In the genomic region with DNA sequence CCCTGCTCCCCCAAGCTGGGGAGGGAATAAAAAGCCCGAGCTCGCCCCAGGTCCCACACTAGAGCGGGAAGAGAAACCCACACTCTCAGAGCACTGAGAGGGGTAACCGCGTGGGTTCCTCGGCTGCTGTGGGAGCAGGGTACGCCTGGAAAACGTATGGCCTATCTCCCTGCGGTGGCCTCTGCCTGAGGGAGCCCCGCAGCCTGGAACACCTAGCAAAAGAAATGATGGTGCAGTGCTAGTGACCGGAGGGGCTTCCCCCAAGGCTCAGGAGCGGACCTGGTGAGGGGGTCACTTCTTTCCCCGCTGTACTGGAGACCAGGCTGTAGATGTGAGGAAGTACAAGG, we compare ENCODE assay signal across 2 cellular contexts.
TF ChIP-seq lines count a peak whose summit lies in the region.

No MANE protein-coding gene starts in this region.

TF ChIP-seq in SK-N-SH treated with all-trans-retinoic acid at 6 μM for 48 hours, 23 proteins besides CTCF, POLR2A, EP300 and RAD21 (continued from another document):
- TF ChIP-seq, protein P1, sequence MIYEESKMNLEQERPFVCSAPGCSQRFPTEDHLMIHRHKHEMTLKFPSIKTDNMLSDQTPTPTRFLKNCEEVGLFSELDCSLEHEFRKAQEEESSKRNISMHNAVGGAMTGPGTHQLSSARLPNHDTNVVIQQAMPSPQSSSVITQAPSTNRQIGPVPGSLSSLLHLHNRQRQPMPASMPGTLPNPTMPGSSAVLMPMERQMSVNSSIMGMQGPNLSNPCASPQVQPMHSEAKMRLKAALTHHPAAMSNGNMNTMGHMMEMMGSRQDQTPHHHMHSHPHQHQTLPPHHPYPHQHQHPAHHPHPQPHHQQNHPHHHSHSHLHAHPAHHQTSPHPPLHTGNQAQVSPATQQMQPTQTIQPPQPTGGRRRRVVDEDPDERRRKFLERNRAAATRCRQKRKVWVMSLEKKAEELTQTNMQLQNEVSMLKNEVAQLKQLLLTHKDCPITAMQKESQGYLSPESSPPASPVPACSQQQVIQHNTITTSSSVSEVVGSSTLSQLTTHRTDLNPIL (CRISPR knock-in tag; IDR thresholded peaks at IDR 0.05; ENCODE audit: low read depth): no peak
- TF ChIP-seq SNAI2 (CRISPR knock-in tag; IDR thresholded peaks at IDR 0.05): no peak
- no peak for TF ChIP-seq OSR1 (CRISPR knock-in tag; IDR thresholded peaks at IDR 0.05)
- no peak for TF ChIP-seq ZNF70 (CRISPR knock-in tag; IDR thresholded peaks at IDR 0.05)
- TF ChIP-seq, protein P2, sequence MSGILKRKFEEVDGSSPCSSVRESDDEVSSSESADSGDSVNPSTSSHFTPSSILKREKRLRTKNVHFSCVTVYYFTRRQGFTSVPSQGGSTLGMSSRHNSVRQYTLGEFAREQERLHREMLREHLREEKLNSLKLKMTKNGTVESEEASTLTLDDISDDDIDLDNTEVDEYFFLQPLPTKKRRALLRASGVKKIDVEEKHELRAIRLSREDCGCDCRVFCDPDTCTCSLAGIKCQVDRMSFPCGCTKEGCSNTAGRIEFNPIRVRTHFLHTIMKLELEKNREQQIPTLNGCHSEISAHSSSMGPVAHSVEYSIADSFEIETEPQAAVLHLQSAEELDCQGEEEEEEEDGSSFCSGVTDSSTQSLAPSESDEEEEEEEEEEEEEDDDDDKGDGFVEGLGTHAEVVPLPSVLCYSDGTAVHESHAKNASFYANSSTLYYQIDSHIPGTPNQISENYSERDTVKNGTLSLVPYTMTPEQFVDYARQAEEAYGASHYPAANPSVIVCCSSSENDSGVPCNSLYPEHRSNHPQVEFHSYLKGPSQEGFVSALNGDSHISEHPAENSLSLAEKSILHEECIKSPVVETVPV (CRISPR knock-in tag; IDR thresholded peaks at IDR 0.05): no peak
- TF ChIP-seq, protein P3, sequence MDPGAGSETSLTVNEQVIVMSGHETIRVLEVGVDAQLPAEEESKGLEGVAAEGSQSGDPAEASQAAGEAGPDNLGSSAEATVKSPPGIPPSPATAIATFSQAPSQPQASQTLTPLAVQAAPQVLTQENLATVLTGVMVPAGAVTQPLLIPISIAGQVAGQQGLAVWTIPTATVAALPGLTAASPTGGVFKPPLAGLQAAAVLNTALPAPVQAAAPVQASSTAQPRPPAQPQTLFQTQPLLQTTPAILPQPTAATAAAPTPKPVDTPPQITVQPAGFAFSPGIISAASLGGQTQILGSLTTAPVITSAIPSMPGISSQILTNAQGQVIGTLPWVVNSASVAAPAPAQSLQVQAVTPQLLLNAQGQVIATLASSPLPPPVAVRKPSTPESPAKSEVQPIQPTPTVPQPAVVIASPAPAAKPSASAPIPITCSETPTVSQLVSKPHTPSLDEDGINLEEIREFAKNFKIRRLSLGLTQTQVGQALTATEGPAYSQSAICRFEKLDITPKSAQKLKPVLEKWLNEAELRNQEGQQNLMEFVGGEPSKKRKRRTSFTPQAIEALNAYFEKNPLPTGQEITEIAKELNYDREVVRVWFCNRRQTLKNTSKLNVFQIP (CRISPR knock-in tag; IDR thresholded peaks at IDR 0.05; ENCODE audit: borderline replicate concordance, low read depth): no peak
- no peak for TF ChIP-seq ZNF565 (CRISPR knock-in tag; conservative IDR thresholded peaks at IDR 0.05; ENCODE audit: low read depth)
- TF ChIP-seq, protein P4, sequence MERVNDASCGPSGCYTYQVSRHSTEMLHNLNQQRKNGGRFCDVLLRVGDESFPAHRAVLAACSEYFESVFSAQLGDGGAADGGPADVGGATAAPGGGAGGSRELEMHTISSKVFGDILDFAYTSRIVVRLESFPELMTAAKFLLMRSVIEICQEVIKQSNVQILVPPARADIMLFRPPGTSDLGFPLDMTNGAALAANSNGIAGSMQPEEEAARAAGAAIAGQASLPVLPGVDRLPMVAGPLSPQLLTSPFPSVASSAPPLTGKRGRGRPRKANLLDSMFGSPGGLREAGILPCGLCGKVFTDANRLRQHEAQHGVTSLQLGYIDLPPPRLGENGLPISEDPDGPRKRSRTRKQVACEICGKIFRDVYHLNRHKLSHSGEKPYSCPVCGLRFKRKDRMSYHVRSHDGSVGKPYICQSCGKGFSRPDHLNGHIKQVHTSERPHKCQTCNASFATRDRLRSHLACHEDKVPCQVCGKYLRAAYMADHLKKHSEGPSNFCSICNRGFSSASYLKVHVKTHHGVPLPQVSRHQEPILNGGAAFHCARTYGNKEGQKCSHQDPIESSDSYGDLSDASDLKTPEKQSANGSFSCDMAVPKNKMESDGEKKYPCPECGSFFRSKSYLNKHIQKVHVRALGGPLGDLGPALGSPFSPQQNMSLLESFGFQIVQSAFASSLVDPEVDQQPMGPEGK (CRISPR knock-in tag; IDR thresholded peaks at IDR 0.05; ENCODE audit: borderline replicate concordance): no peak
- no peak for TF ChIP-seq BACH2 (CRISPR knock-in tag; IDR thresholded peaks at IDR 0.05; ENCODE audit: borderline replicate concordance)
- no peak for TF ChIP-seq TOX (CRISPR knock-in tag; IDR thresholded peaks at IDR 0.05; ENCODE audit: borderline replicate concordance)
- no peak for TF ChIP-seq RARB (CRISPR knock-in tag; IDR thresholded peaks at IDR 0.05)
- TF ChIP-seq ZNF8 (CRISPR knock-in tag; IDR thresholded peaks at IDR 0.05): no peak

TF ChIP-seq in SK-N-SH, 30 proteins besides CTCF, POLR2A, EP300 and RAD21 (continued from another document):
- TF ChIP-seq, protein P5, sequence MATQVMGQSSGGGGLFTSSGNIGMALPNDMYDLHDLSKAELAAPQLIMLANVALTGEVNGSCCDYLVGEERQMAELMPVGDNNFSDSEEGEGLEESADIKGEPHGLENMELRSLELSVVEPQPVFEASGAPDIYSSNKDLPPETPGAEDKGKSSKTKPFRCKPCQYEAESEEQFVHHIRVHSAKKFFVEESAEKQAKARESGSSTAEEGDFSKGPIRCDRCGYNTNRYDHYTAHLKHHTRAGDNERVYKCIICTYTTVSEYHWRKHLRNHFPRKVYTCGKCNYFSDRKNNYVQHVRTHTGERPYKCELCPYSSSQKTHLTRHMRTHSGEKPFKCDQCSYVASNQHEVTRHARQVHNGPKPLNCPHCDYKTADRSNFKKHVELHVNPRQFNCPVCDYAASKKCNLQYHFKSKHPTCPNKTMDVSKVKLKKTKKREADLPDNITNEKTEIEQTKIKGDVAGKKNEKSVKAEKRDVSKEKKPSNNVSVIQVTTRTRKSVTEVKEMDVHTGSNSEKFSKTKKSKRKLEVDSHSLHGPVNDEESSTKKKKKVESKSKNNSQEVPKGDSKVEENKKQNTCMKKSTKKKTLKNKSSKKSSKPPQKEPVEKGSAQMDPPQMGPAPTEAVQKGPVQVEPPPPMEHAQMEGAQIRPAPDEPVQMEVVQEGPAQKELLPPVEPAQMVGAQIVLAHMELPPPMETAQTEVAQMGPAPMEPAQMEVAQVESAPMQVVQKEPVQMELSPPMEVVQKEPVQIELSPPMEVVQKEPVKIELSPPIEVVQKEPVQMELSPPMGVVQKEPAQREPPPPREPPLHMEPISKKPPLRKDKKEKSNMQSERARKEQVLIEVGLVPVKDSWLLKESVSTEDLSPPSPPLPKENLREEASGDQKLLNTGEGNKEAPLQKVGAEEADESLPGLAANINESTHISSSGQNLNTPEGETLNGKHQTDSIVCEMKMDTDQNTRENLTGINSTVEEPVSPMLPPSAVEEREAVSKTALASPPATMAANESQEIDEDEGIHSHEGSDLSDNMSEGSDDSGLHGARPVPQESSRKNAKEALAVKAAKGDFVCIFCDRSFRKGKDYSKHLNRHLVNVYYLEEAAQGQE (IDR thresholded peaks at IDR 0.05; ENCODE audit: low read depth, low read length): no peak
- TF ChIP-seq SIN3A (IDR thresholded peaks at IDR 0.05; ENCODE audit: borderline replicate concordance, low read depth, low read length) (no peak), TEAD4 (IDR thresholded peaks at IDR 0.05; ENCODE audit: borderline replicate concordance, insufficient read depth) (no peak)
